ENCODE assay signal across 28 cellular contexts in genomic region chr10:127832456-127832855, GRCh38.
DNase-seq lines count a peak whose midpoint lies in the region; ATAC-seq and TF ChIP-seq lines count a peak whose summit lies in the region.
"Had no signal": no experiment of that assay in that cellular context is flagged by ENCODE, and none has a peak within 500 bp of the region (broad histone marks: within the 10 kb centered on the region; RNA-seq: fewer than 3 reads in every experiment).

No MANE protein-coding gene starts in this region.

- no peaks in the 10 kb centered on the region for H3F3A ChIP-seq in MM.1S (ENCODE audit: insufficient read depth, low read length)

- CTCF ChIA-PET in A673 (lab: Charles Lee) = no interaction called here

- H3K36me3 Mint-ChIP-seq in activated T-cell treated with anti-CD3 and anti-CD28 coated beads, Interleukin-2, amount 50 U/mL, for 4 hours (ENCODE audit: insufficient read depth) = no peaks in the 10 kb centered on the region
- H3K36me3 Mint-ChIP-seq: immature natural killer cell had no signal

- WGBS in tibial nerve, 2 donors = 24 to 26% methylated on average over 4 of the region's 4 CpGs

- TF ChIP-seq POLR2A in tibial nerve (IDR thresholded peaks at IDR 0.05) = no peak

- H3K9me3 Mint-ChIP-seq in activated T-cell treated with anti-CD3 and anti-CD28 coated beads, Interleukin-2, amount 50 U/mL, for 4 hours = no peaks in the 10 kb centered on the region
- H3K9me3 Mint-ChIP-seq: dendritic cell treated with granulocyte-macrophage colony-stimulating factor and Interleukin-4, amounts not matched to agents 40 ng/mL and 50 ng/mL, for 4 days had no signal

- intact Hi-C loops in A673 (cut with micrococcal nuclease; ENCODE audit: unreplicated experiment) = no loop called here

- H3K4me1 Mint-ChIP-seq in activated T-cell treated with anti-CD3 and anti-CD28 coated beads, Interleukin-2, amount 50 U/mL, for 4 hours (ENCODE audit: low read depth) = no peaks in the 10 kb centered on the region
- H3K4me1 Mint-ChIP-seq: immature natural killer cell had no signal

- no peaks in the 10 kb centered on the region for H3K9me2 ChIP-seq in MM.1S (replicated peaks; ENCODE audit: insufficient read depth, low read length)

- H3K4me2 ChIP-seq in MM.1S (ENCODE audit: low read depth, low read length) = peak overlapping the region; percentile 39; the same call in 1 of the 2 replicates
- H3K4me2 ChIP-seq: PC-9 had no signal

- in situ Hi-C loops in G401 (cut with HindIII; ENCODE audit: low sequenced_read_pairs) = no loop called here

- H3K4me3 ChIP-seq in A673 (ENCODE audit: low read depth, low read length, poor library complexity, severe bottlenecking) = no peak overlapping the region
- peak overlapping the region; percentile 21; the same call in 1 of the 2 replicates for H3K4me3 ChIP-seq in MM.1S (ENCODE audit: low read length)
- H3K4me3 ChIP-seq in fibroblast of pulmonary artery (replicated peaks; ENCODE audit: low read depth, low read length) = no peak overlapping the region
- H3K4me3 ChIP-seq in tibial nerve = no peak overlapping the region
- H3K4me3 ChIP-seq: cardiac muscle cell, heart right ventricle, lung, PC-9, stomach had no signal

- H3K27me3 ChIP-seq in A673 (replicated peaks; ENCODE audit: insufficient read depth, low read depth, low read length, poor library complexity) (no peaks in the 10 kb centered on the region), MM.1S (replicated peaks; ENCODE audit: insufficient read depth, low read length) (no peaks in the 10 kb centered on the region), tibial nerve (no peaks in the 10 kb centered on the region)
- H3K27me3 ChIP-seq: cardiac muscle cell had no signal

- H3K9ac ChIP-seq in MM.1S (ENCODE audit: low read length) = no peak overlapping the region

- BruUV-seq in A673 (replicated peaks; lab: Mats Ljungman, UMichigan) = no TSS peak

- H3K4me3 Mint-ChIP-seq in activated T-cell treated with anti-CD3 and anti-CD28 coated beads, Interleukin-2, amount 50 U/mL, for 4 hours = no peak overlapping the region
- H3K4me3 Mint-ChIP-seq: dendritic cell treated with granulocyte-macrophage colony-stimulating factor and Interleukin-4, amounts not matched to agents 40 ng/mL and 50 ng/mL, for 4 days; immature natural killer cell had no signal

- peak overlapping the region; percentile 14; the same call in 1 of the 2 replicates for H2AFZ ChIP-seq in MM.1S (ENCODE audit: low read length)
- H2AFZ ChIP-seq: PC-9 had no signal

- no peaks in the 10 kb centered on the region for H3K9me3 ChIP-seq in A673 (ENCODE audit: low read depth, low read length, poor library complexity, severe bottlenecking)
- H3K9me3 ChIP-seq in MM.1S (replicated peaks; ENCODE audit: insufficient read depth, low read length) = no peaks in the 10 kb centered on the region
- H3K9me3 ChIP-seq in tibial nerve = no peaks in the 10 kb centered on the region
- H3K9me3 ChIP-seq: neutrophil, stomach had no signal

- H3K27ac ChIP-seq in A673 (ENCODE audit: low read depth, low read length, poor library complexity, severe bottlenecking) (no peak overlapping the region), MM.1S (ENCODE audit: low read length) (no peak overlapping the region), tibial nerve (no peak overlapping the region)
- H3K27ac ChIP-seq: C4-2B, cardiac muscle cell, neutrophil, PC-9, stomach had no signal

- H4K20me1 ChIP-seq in MM.1S (ENCODE audit: insufficient read depth, low read length) = no peaks in the 10 kb centered on the region

- no peaks in the 10 kb centered on the region for H3K79me2 ChIP-seq in MM.1S (ENCODE audit: low read length)

- no peaks in the 10 kb centered on the region for H3K36me3 ChIP-seq in A673 (ENCODE audit: insufficient read depth, low read length, poor library complexity, severe bottlenecking)
- no peaks in the 10 kb centered on the region for H3K36me3 ChIP-seq in MM.1S (replicated peaks; ENCODE audit: insufficient read depth, low read length)
- no peaks in the 10 kb centered on the region for H3K36me3 ChIP-seq in tibial nerve
- H3K36me3 ChIP-seq: cardiac muscle cell, heart right ventricle, neutrophil, stomach had no signal

- DNase-seq in A673 (ENCODE audit: low spot score) (peak; percentile 53), MM.1S (peak; percentile 24), fibroblast of pulmonary artery (ENCODE audit: low read depth) (peak; percentile 6), omental fat pad (ENCODE audit: low spot score) (no peak), tibial nerve (ENCODE audit: low spot score in 2 of 2) (no peak), G401 (ENCODE audit: low spot score) (no peak)
- DNase-seq in activated T-cell treated with anti-CD3 and anti-CD28 coated beads, Interleukin-2, amount 50 U/mL, for 4 hours = no peak
- DNase-seq: activated CD4-positive, alpha-beta T cell treated with anti-CD3 and anti-CD28 coated beads for 4 hours; activated naive CD4-positive, alpha-beta T cell treated with Interleukin-2 at 50 U/mL for 16 hours; activated T-cell treated with anti-CD3 and anti-CD28 coated beads, Interleukin-2, amount 50 U/mL, for 48 hours; amygdala; HCEC 1CT; heart right ventricle; immature natural killer cell; NCI-H1048; NCI-H187 treated with DMSO at 0.1 percent for 48 hours; NCI-H226; PC-9; retina; stomach; T-helper 1 cell; trophoblast cell had no signal

- H3K4me1 ChIP-seq in A673 (ENCODE audit: insufficient read depth, low read length, poor library complexity, severe bottlenecking) (no peaks in the 10 kb centered on the region), MM.1S (ENCODE audit: low read length) (peaks cover 3% of the 10 kb centered on the region; the same call in 1 of the 2 replicates), tibial nerve (no peaks in the 10 kb centered on the region)
- H3K4me1 ChIP-seq: stomach had no signal

- TF ChIP-seq CTCF in A673 (conservative IDR thresholded peaks at IDR 0.05; ENCODE audit: low read depth, low read length) (no peak), MM.1S (IDR thresholded peaks at IDR 0.05; ENCODE audit: low read length) (no peak), fibroblast of pulmonary artery (IDR thresholded peaks at IDR 0.05; ENCODE audit: low read length, missing control alignments) (no peak), omental fat pad (IDR thresholded peaks at IDR 0.05) (no peak), tibial nerve (IDR thresholded peaks at IDR 0.05) (no peak)

- POLR2A ChIA-PET in A673 (lab: Charles Lee; ENCODE audit: low non-redundant PET) = no interaction called here

- H3K27me3 Mint-ChIP-seq in activated T-cell treated with anti-CD3 and anti-CD28 coated beads, Interleukin-2, amount 50 U/mL, for 4 hours (ENCODE audit: low read depth) = peaks cover 27% of the 10 kb centered on the region

- TF ChIP-seq EP300 in tibial nerve (IDR thresholded peaks at IDR 0.05) = no peak

- ATAC-seq in omental fat pad (ENCODE audit: low FRiP score) (peak; percentile 27), GM18498 (IDR thresholded peaks at IDR 0.05; ENCODE audit: unreplicated experiment) (no peak)
- no peak for ATAC-seq in activated T-cell treated with anti-CD3 and anti-CD28 coated beads, Interleukin-2, amount 50 U/mL, for 4 hours

Comparison
In these comparisons a context has a peak if more than half of its experiments do, and no peak if none do; other contexts are left out.
1. DNase-seq: peak in A673 (single experiment), MM.1S (single experiment) and fibroblast of pulmonary artery (single experiment); none in omental fat pad (single experiment), activated T-cell treated with anti-CD3 and anti-CD28 coated beads, Interleukin-2, amount 50 U/mL, for 4 hours (single experiment), tibial nerve (0 of 2) and G401 (single experiment).